In genomic region chr1:118960567-118961136, GRCh38 we compare ENCODE assay signal across 10 cellular contexts. TPM values are rescaled to one million over a fixed set of nuclear protein-coding genes. Genes with fewer than 3 reads are reported as not detected.
DNase-seq lines count a peak whose midpoint lies in the region; ATAC-seq and TF ChIP-seq lines count a peak whose summit lies in the region.
"Had no signal": no experiment of that assay in that cellular context is flagged by ENCODE, and none has a peak within 500 bp of the region (broad histone marks: within the 10 kb centered on the region; RNA-seq: fewer than 3 reads in every experiment).

No MANE protein-coding gene starts in this region.

- peaks cover 68% of the 10 kb centered on the region for H3K36me3 ChIP-seq in MG63

- DNase-seq in MG63 = peak; percentile 77
- peak; percentile 50 for DNase-seq in fibroblast of the aortic adventitia (ENCODE audit: low read depth)
- peak; percentile 98 for DNase-seq in skeletal muscle cell (ENCODE audit: low read depth)
- DNase-seq in GM10248 (ENCODE audit: extremely low spot score) = no peak
- DNase-seq in H4 (ENCODE audit: low spot score) = no peak
- DNase-seq: activated T-cell treated with anti-CD3 and anti-CD28 coated beads, Interleukin-2, amount 50 U/mL, for 48 hours; SJCRH30 had no signal

- no peaks in the 10 kb centered on the region for H3K27me3 ChIP-seq in MG63
- H3K27me3 ChIP-seq: SJCRH30 had no signal

- ATAC-seq in GM18511 (IDR thresholded peaks at IDR 0.05; ENCODE audit: unreplicated experiment) (peak; percentile 1), HG02588 (IDR thresholded peaks at IDR 0.05; ENCODE audit: unreplicated experiment) (no peak), GM18858 (IDR thresholded peaks at IDR 0.05; ENCODE audit: unreplicated experiment) (no peak)

- peaks cover 12% of the 10 kb centered on the region for H3K9me3 ChIP-seq in MG63

- POLR2A ChIA-PET in GM10248 (lab: Yijun Ruan, JAX) = no interaction called here

- TF ChIP-seq CTCF in fibroblast of the aortic adventitia (IDR thresholded peaks at IDR 0.05; ENCODE audit: insufficient read depth, low read length) (no peak), GM10248 (IDR thresholded peaks at IDR 0.05; ENCODE audit: control extremely low read depth, extremely low read depth, low read depth, missing control alignments) (no peak)

- CTCF ChIA-PET in GM10248 (lab: Yijun Ruan, JAX) = no interaction called here

- H3K4me3 ChIP-seq in MG63 = no peak overlapping the region
- no peak overlapping the region for H3K4me3 ChIP-seq in fibroblast of the aortic adventitia (ENCODE audit: low read depth, low read length)
- no peak overlapping the region for H3K4me3 ChIP-seq in skeletal muscle cell (ENCODE audit: low read depth, low read length)
- H3K4me3 ChIP-seq: SJCRH30 had no signal

RNA-seq across cellular contexts. Expression of gene TBX15, which starts 27.5 kb away (rescaled TPM):
- 6.5 and 9.7 TPM in 2 replicates for total RNA-seq in MG63 (2014; rRNA removed; shearing (Covaris generic); ENCODE audit: low replicate concordance)
- 0.33 and 0.63 TPM in 2 replicates for total RNA-seq in fibroblast of the aortic adventitia (ENCODE audit: low replicate concordance)
- total RNA-seq in H4 (2014; rRNA removed; shearing (Covaris generic)) = not detected in 2 replicates

Comparison
In these comparisons a context has a peak if more than half of its experiments do, and no peak if none do; other contexts are left out.
1. DNase-seq: peak in MG63 (single experiment), fibroblast of the aortic adventitia (single experiment) and skeletal muscle cell (single experiment); none in GM10248 (single experiment) and H4 (single experiment).